In the genomic region with DNA sequence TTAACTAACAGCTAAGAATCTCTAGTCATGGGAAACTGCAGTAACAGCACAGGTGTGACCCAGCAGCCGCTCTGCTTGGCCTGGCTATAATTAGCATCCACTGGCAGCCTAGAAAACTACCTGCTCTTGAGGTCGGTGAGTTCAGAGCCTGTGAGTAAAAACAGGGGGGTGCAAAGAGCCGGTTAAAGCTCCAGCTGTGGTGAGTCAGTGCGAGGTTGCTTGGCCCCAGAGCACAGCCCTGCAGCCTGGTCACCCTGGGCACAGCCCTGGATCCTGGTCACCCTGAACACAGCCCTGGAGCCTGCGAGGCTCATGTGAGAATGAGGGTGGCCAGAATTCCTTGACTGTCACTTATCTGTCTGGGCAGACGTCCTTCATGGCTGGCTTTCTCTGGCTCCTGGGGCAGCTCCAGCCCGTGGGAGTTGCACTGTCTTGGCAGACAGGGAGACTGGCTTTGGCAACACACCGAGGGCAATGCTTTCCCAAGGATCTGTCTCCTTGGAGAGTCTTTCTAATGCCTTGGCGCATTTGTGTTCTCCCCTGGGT, we compare ENCODE assay signal across 16 cellular contexts.
DNase-seq lines count a peak whose midpoint lies in the region; ATAC-seq and TF ChIP-seq lines count a peak whose summit lies in the region.
"Had no signal": no experiment of that assay in that cellular context is flagged by ENCODE, and none has a peak within 500 bp of the region (broad histone marks: within the 10 kb centered on the region; RNA-seq: fewer than 3 reads in every experiment).

No MANE protein-coding gene starts in this region.

- H3K4me1 ChIP-seq in MM.1S (ENCODE audit: low read length) (peaks cover 52% of the 10 kb centered on the region), mammary epithelial cell (ENCODE audit: insufficient read depth, low read length) (peaks cover 10% of the 10 kb centered on the region), tibial artery (no peaks in the 10 kb centered on the region)

- WGBS in mammary epithelial cell (ENCODE audit: low coverage, missing lambda C conversion rate) = 2% methylated on average over 7 of the region's 9 CpGs

- BruUV-seq in mammary epithelial cell (replicated peaks; lab: Mats Ljungman, UMichigan) = no TSS peak

- peak; percentile 50 for ATAC-seq in stimulated activated effector memory CD8-positive, alpha-beta T cell treated with anti-CD3 and anti-CD28 coated beads, Interleukin-12 subunit alpha, Interleukin-12 subunit beta, amount 100 ng/mL, for 72 hours
- ATAC-seq in GM21576 (IDR thresholded peaks at IDR 0.05; ENCODE audit: unreplicated experiment) = no peak
- ATAC-seq in GM18861 (IDR thresholded peaks at IDR 0.05; ENCODE audit: unreplicated experiment) = no peak
- ATAC-seq in GM18867 (IDR thresholded peaks at IDR 0.05; ENCODE audit: unreplicated experiment) = no peak
- ATAC-seq: activated CD8-positive, alpha-beta T cell treated with anti-CD3 and anti-CD28 coated beads for 36 hours; HCT116; PC-3; T-helper 17 cell had no signal

- H3K36me3 ChIP-seq in MM.1S (replicated peaks; ENCODE audit: insufficient read depth, low read length) (no peaks in the 10 kb centered on the region), mammary epithelial cell (ENCODE audit: insufficient read depth, low read length) (no peaks in the 10 kb centered on the region), tibial artery (no peaks in the 10 kb centered on the region)
- H3K36me3 ChIP-seq: ovary had no signal

- no peak overlapping the region for H3K4me3 Mint-ChIP-seq in stimulated activated effector memory CD8-positive, alpha-beta T cell treated with anti-CD3 and anti-CD28 coated beads, Interleukin-12 subunit alpha, Interleukin-12 subunit beta, amount 100 ng/mL, for 72 hours
- H3K4me3 Mint-ChIP-seq: activated CD8-positive, alpha-beta T cell treated with anti-CD3 and anti-CD28 coated beads for 36 hours; activated naive CD4-positive, alpha-beta T cell treated with anti-CD3 and anti-CD28 coated beads for 36 hours; T-helper 17 cell had no signal

- H3K79me2 ChIP-seq in MM.1S (ENCODE audit: low read length) (no peaks in the 10 kb centered on the region), mammary epithelial cell (ENCODE audit: insufficient read depth, low read length) (no peaks in the 10 kb centered on the region)

- no peaks in the 10 kb centered on the region for H4K20me1 ChIP-seq in MM.1S (ENCODE audit: insufficient read depth, low read length)
- no peaks in the 10 kb centered on the region for H4K20me1 ChIP-seq in mammary epithelial cell (ENCODE audit: insufficient read depth, low read length)

- in situ Hi-C loops in mammary epithelial cell (cut with MboI; ENCODE audit: low sequenced_read_pairs in 2 of 2) = no loop called here

- H3K9ac ChIP-seq in MM.1S (ENCODE audit: low read length) = peak overlapping the region; percentile 61
- no peak overlapping the region for H3K9ac ChIP-seq in mammary epithelial cell (ENCODE audit: insufficient read depth, low read length)

- peak overlapping the region; percentile 81 for H2AFZ ChIP-seq in MM.1S (ENCODE audit: low read length)
- H2AFZ ChIP-seq in mammary epithelial cell (ENCODE audit: low read depth, low read length) = peak overlapping the region; percentile 34

- intact Hi-C loops in mammary epithelial cell (cut with micrococcal nuclease) = loop anchor here (5.0 kb wide), 1 partner anchor 65 kb away; no protein-coding TSS in a partner anchor
- intact Hi-C loops in tibial artery (cut with DNase I; ENCODE audit: low total_unique reads) = no loop called here

- no peaks in the 10 kb centered on the region for H3K4me1 Mint-ChIP-seq in stimulated activated effector memory CD8-positive, alpha-beta T cell treated with anti-CD3 and anti-CD28 coated beads, Interleukin-12 subunit alpha, Interleukin-12 subunit beta, amount 100 ng/mL, for 72 hours
- H3K4me1 Mint-ChIP-seq: T-helper 17 cell had no signal

- H3K9me3 ChIP-seq in MM.1S (replicated peaks; ENCODE audit: insufficient read depth, low read length) = no peaks in the 10 kb centered on the region
- H3K9me3 ChIP-seq in mammary epithelial cell (replicated peaks; ENCODE audit: insufficient read depth, low read length) = no peaks in the 10 kb centered on the region
- no peaks in the 10 kb centered on the region for H3K9me3 ChIP-seq in tibial artery
- H3K9me3 ChIP-seq: ovary had no signal

- dilution Hi-C loops in mammary epithelial cell (cut with HindIII; ENCODE audit: low sequenced_read_pairs) = no loop called here

- no peaks in the 10 kb centered on the region for H3K36me3 Mint-ChIP-seq in stimulated activated effector memory CD8-positive, alpha-beta T cell treated with anti-CD3 and anti-CD28 coated beads, Interleukin-12 subunit alpha, Interleukin-12 subunit beta, amount 100 ng/mL, for 72 hours

- no peaks in the 10 kb centered on the region for H3K9me2 ChIP-seq in MM.1S (replicated peaks; ENCODE audit: insufficient read depth, low read length)

- H3K27ac Mint-ChIP-seq in stimulated activated effector memory CD8-positive, alpha-beta T cell treated with anti-CD3 and anti-CD28 coated beads, Interleukin-12 subunit alpha, Interleukin-12 subunit beta, amount 100 ng/mL, for 72 hours = no peak overlapping the region
- H3K27ac Mint-ChIP-seq: activated CD8-positive, alpha-beta T cell treated with anti-CD3 and anti-CD28 coated beads for 36 hours; activated naive CD4-positive, alpha-beta T cell treated with anti-CD3 and anti-CD28 coated beads for 36 hours had no signal

- H3K27me3 ChIP-seq in MM.1S (replicated peaks; ENCODE audit: insufficient read depth, low read length) = no peaks in the 10 kb centered on the region
- H3K27me3 ChIP-seq in mammary epithelial cell (ENCODE audit: insufficient read depth, low read length) = no peaks in the 10 kb centered on the region
- H3K27me3 ChIP-seq in tibial artery = no peaks in the 10 kb centered on the region
- H3K27me3 ChIP-seq: ovary had no signal

- peak overlapping the region; percentile 92 for H3K4me2 ChIP-seq in MM.1S (ENCODE audit: low read depth, low read length)
- H3K4me2 ChIP-seq in mammary epithelial cell (ENCODE audit: insufficient read depth, low read depth, low read length) = peak overlapping the region; percentile 16

- H3K27ac ChIP-seq in MM.1S (ENCODE audit: low read length) (peak overlapping the region; percentile 94), mammary epithelial cell (ENCODE audit: insufficient read depth, low read depth, low read length) (no peak overlapping the region), tibial artery (no peak overlapping the region)
- H3K27ac ChIP-seq: ovary had no signal

- H3K4me3 ChIP-seq in MM.1S (ENCODE audit: low read length) (peak overlapping the region; percentile 23; the same call in 1 of the 2 replicates), mammary epithelial cell (replicated peaks in 1 of 3; ENCODE audit: insufficient read depth in 1 of 3, low read depth in 2 of 3, low read length in 3 of 3) (no peak overlapping the region), tibial artery (no peak overlapping the region)
- H3K4me3 ChIP-seq: ovary had no signal

- peaks cover 33% of the 10 kb centered on the region for H3F3A ChIP-seq in MM.1S (ENCODE audit: insufficient read depth, low read length)

- TF ChIP-seq CTCF in MM.1S (IDR thresholded peaks at IDR 0.05; ENCODE audit: low read length) (no peak), mammary epithelial cell (conservative IDR thresholded peaks at IDR 0.05 in 1 of 2, IDR thresholded peaks at IDR 0.05 in 1 of 2; ENCODE audit: extremely low read depth in 1 of 2, insufficient read depth in 1 of 2, low read depth in 1 of 2, low read length in 2 of 2) (no peak), tibial artery (IDR thresholded peaks at IDR 0.05) (no peak)

- CTCF ChIA-PET in mammary epithelial cell (lab: Charles Lee; ENCODE audit: low non-redundant PET) = interaction anchor here (0.5 kb wide), 1 partner anchor 17 kb away, joined by 7 read pairs; no protein-coding TSS in a partner anchor

- H3K9me3 Mint-ChIP-seq in stimulated activated effector memory CD8-positive, alpha-beta T cell treated with anti-CD3 and anti-CD28 coated beads, Interleukin-12 subunit alpha, Interleukin-12 subunit beta, amount 100 ng/mL, for 72 hours = no peaks in the 10 kb centered on the region
- H3K9me3 Mint-ChIP-seq: activated CD8-positive, alpha-beta T cell treated with anti-CD3 and anti-CD28 coated beads for 36 hours; activated naive CD4-positive, alpha-beta T cell treated with anti-CD3 and anti-CD28 coated beads for 36 hours had no signal

- DNase-seq in MM.1S (peak; percentile 97), mammary epithelial cell (peak; percentile 62), islet precursor cell (peak; percentile 82), tibial artery (no peak)
- DNase-seq in stimulated activated effector memory CD8-positive, alpha-beta T cell treated with anti-CD3 and anti-CD28 coated beads, Interleukin-12 subunit alpha, Interleukin-12 subunit beta, amount 100 ng/mL, for 72 hours (ENCODE audit: low spot score in 2 of 2) = no peak
- DNase-seq: activated CD8-positive, alpha-beta T cell treated with anti-CD3 and anti-CD28 coated beads for 36 hours; activated naive CD4-positive, alpha-beta T cell treated with anti-CD3 and anti-CD28 coated beads for 36 hours; NCI-H2029 treated with DMSO at 0.1 percent for 48 hours; ovary; PC-3; stimulated activated CD4-positive, alpha-beta T cell treated with anti-CD3 and anti-CD28 coated beads, Interleukin-4, amount 100 ng/mL, for 4 hours; T-helper 17 cell had no signal

Comparison
In these comparisons a context has a peak if more than half of its experiments do, and no peak if none do; other contexts are left out.
1. DNase-seq: peak in MM.1S (single experiment), mammary epithelial cell (single experiment) and islet precursor cell (single experiment); none in stimulated activated effector memory CD8-positive, alpha-beta T cell treated with anti-CD3 and anti-CD28 coated beads, Interleukin-12 subunit alpha, Interleukin-12 subunit beta, amount 100 ng/mL, for 72 hours (0 of 2) and tibial artery (0 of 2).